1 cellular context compared by ENCODE assay signal in the genomic region with DNA sequence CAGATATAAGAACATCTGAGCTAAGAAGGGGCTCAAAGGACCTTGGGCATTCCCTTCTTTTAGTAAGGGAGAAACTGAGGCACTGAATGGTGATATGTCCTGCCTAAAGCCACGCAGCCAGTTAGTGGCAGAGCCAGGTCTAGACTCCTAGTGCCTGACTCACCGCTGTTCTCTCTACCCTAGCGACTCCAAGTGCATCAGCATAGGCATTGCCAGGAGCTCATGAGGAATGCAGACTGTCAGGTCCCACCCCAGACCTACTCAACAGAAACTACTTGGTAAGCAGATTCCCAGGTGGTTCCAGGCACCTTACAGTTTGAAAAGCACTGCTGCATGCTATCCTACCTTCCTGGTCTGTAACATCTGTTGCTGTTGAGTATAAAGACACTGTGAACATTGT.
TF ChIP-seq lines count a peak whose summit lies in the region.

No MANE protein-coding gene starts in this region.

TF ChIP-seq in WTC11, 78 proteins besides CTCF, POLR2A, EP300 and RAD21 (continued from another document):
- TF ChIP-seq, protein P1, sequence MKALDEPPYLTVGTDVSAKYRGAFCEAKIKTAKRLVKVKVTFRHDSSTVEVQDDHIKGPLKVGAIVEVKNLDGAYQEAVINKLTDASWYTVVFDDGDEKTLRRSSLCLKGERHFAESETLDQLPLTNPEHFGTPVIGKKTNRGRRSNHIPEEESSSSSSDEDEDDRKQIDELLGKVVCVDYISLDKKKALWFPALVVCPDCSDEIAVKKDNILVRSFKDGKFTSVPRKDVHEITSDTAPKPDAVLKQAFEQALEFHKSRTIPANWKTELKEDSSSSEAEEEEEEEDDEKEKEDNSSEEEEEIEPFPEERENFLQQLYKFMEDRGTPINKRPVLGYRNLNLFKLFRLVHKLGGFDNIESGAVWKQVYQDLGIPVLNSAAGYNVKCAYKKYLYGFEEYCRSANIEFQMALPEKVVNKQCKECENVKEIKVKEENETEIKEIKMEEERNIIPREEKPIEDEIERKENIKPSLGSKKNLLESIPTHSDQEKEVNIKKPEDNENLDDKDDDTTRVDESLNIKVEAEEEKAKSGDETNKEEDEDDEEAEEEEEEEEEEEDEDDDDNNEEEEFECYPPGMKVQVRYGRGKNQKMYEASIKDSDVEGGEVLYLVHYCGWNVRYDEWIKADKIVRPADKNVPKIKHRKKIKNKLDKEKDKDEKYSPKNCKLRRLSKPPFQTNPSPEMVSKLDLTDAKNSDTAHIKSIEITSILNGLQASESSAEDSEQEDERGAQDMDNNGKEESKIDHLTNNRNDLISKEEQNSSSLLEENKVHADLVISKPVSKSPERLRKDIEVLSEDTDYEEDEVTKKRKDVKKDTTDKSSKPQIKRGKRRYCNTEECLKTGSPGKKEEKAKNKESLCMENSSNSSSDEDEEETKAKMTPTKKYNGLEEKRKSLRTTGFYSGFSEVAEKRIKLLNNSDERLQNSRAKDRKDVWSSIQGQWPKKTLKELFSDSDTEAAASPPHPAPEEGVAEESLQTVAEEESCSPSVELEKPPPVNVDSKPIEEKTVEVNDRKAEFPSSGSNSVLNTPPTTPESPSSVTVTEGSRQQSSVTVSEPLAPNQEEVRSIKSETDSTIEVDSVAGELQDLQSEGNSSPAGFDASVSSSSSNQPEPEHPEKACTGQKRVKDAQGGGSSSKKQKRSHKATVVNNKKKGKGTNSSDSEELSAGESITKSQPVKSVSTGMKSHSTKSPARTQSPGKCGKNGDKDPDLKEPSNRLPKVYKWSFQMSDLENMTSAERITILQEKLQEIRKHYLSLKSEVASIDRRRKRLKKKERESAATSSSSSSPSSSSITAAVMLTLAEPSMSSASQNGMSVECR (CRISPR knock-in tag; IDR thresholded peaks at IDR 0.05; ENCODE audit: borderline replicate concordance), result no peak
- TF ChIP-seq TCF7 (CRISPR knock-in tag; IDR thresholded peaks at IDR 0.05; ENCODE audit: low read depth) (no peak), IRF2 (CRISPR knock-in tag; IDR thresholded peaks at IDR 0.05; ENCODE audit: borderline replicate concordance, low read depth) (no peak), GTF2I (CRISPR knock-in tag; conservative IDR thresholded peaks at IDR 0.05) (no peak), ZNF317 (CRISPR knock-in tag; IDR thresholded peaks at IDR 0.05; ENCODE audit: borderline replicate concordance, low read depth) (no peak), ZNF396 (CRISPR knock-in tag; IDR thresholded peaks at IDR 0.05; ENCODE audit: borderline replicate concordance) (no peak), KAT7 (CRISPR knock-in tag; IDR thresholded peaks at IDR 0.05; ENCODE audit: borderline replicate concordance) (no peak), SP1 (CRISPR knock-in tag; conservative IDR thresholded peaks at IDR 0.05) (no peak), EMX1 (CRISPR knock-in tag; IDR thresholded peaks at IDR 0.05) (no peak), ZNF671 (CRISPR knock-in tag; IDR thresholded peaks at IDR 0.05) (no peak)
- TF ChIP-seq, protein P2, sequence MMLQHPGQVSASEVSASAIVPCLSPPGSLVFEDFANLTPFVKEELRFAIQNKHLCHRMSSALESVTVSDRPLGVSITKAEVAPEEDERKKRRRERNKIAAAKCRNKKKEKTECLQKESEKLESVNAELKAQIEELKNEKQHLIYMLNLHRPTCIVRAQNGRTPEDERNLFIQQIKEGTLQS (CRISPR knock-in tag; conservative IDR thresholded peaks at IDR 0.05), result no peak
- TF ChIP-seq, protein P3, sequence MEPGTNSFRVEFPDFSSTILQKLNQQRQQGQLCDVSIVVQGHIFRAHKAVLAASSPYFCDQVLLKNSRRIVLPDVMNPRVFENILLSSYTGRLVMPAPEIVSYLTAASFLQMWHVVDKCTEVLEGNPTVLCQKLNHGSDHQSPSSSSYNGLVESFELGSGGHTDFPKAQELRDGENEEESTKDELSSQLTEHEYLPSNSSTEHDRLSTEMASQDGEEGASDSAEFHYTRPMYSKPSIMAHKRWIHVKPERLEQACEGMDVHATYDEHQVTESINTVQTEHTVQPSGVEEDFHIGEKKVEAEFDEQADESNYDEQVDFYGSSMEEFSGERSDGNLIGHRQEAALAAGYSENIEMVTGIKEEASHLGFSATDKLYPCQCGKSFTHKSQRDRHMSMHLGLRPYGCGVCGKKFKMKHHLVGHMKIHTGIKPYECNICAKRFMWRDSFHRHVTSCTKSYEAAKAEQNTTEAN (CRISPR knock-in tag; IDR thresholded peaks at IDR 0.05), result no peak
- TF ChIP-seq, protein P4, sequence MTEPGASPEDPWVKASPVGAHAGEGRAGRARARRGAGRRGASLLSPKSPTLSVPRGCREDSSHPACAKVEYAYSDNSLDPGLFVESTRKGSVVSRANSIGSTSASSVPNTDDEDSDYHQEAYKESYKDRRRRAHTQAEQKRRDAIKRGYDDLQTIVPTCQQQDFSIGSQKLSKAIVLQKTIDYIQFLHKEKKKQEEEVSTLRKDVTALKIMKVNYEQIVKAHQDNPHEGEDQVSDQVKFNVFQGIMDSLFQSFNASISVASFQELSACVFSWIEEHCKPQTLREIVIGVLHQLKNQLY (CRISPR knock-in tag; IDR thresholded peaks at IDR 0.05), result no peak
- TF ChIP-seq, protein P5, sequence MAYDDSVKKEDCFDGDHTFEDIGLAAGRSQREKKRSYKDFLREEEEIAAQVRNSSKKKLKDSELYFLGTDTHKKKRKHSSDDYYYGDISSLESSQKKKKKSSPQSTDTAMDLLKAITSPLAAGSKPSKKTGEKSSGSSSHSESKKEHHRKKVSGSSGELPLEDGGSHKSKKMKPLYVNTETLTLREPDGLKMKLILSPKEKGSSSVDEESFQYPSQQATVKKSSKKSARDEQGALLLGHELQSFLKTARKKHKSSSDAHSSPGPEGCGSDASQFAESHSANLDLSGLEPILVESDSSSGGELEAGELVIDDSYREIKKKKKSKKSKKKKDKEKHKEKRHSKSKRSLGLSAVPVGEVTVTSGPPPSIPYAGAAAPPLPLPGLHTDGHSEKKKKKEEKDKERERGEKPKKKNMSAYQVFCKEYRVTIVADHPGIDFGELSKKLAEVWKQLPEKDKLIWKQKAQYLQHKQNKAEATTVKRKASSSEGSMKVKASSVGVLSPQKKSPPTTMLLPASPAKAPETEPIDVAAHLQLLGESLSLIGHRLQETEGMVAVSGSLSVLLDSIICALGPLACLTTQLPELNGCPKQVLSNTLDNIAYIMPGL (CRISPR knock-in tag; IDR thresholded peaks at IDR 0.05), result no peak
- TF ChIP-seq, protein P6, sequence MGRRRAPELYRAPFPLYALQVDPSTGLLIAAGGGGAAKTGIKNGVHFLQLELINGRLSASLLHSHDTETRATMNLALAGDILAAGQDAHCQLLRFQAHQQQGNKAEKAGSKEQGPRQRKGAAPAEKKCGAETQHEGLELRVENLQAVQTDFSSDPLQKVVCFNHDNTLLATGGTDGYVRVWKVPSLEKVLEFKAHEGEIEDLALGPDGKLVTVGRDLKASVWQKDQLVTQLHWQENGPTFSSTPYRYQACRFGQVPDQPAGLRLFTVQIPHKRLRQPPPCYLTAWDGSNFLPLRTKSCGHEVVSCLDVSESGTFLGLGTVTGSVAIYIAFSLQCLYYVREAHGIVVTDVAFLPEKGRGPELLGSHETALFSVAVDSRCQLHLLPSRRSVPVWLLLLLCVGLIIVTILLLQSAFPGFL (CRISPR knock-in tag; IDR thresholded peaks at IDR 0.05; ENCODE audit: borderline replicate concordance), result no peak
